ENCODE assay signal across 21 cellular contexts in the genomic region with DNA sequence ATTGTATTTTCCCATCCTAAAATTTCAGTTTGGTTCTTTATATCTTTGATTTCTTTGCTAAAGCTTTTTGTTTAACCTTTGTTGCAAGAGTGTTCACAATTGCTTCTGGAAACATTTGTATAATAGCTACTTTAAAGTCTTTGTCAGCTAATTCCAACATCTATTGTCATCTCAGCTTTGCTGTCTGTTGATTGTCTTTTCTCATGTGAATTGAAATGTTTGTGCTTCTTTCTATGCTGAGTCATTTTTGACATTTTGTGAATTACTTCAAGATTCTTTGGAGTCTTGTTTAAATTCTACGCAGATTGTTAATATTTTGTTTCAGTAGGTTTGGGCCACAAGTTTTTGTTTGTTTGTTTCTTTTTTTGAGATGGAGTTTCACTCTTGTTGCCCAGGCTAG.
DNase-seq lines count a peak whose midpoint lies in the region; TF ChIP-seq lines count a peak whose summit lies in the region.
"Had no signal": no experiment of that assay in that cellular context is flagged by ENCODE, and none has a peak within 500 bp of the region (broad histone marks: within the 10 kb centered on the region; RNA-seq: fewer than 3 reads in every experiment).

No MANE protein-coding gene starts in this region.

- no TSS peak for BruUV-seq in A673 (replicated peaks; lab: Mats Ljungman, UMichigan)

- POLR2A ChIA-PET in A673 (lab: Charles Lee; ENCODE audit: low non-redundant PET): no interaction called here

- peaks cover 25% of the 10 kb centered on the region for H3K4me1 ChIP-seq in SJSA1 (replicated peaks)
- H3K4me1 ChIP-seq in A673 (ENCODE audit: insufficient read depth, low read length, poor library complexity, severe bottlenecking): no peaks in the 10 kb centered on the region
- H3K4me1 ChIP-seq: Peyer's patch had no signal

- peaks cover 12% of the 10 kb centered on the region for H3K27me3 Mint-ChIP-seq in activated naive CD4-positive, alpha-beta T cell treated with anti-CD3 and anti-CD28 coated beads, Interleukin-2, amount 50 U/mL, for 24 hours

- CTCF ChIA-PET in A673 (lab: Charles Lee): no interaction called here

- no peaks in the 10 kb centered on the region for H3K4me1 Mint-ChIP-seq in activated naive CD4-positive, alpha-beta T cell treated with anti-CD3 and anti-CD28 coated beads, Interleukin-2, amount 50 U/mL, for 24 hours

- intact Hi-C loops in A673 (cut with micrococcal nuclease; ENCODE audit: unreplicated experiment): no loop called here

- H3K36me3 Mint-ChIP-seq in activated naive CD4-positive, alpha-beta T cell treated with anti-CD3 and anti-CD28 coated beads, Interleukin-2, amount 50 U/mL, for 24 hours: peaks cover 3% of the 10 kb centered on the region

- H3K9me3 ChIP-seq in SJSA1 (replicated peaks): no peaks in the 10 kb centered on the region
- H3K9me3 ChIP-seq in A673 (ENCODE audit: low read depth, low read length, poor library complexity, severe bottlenecking): no peaks in the 10 kb centered on the region
- H3K9me3 ChIP-seq: BLaER1, Peyer's patch had no signal

- no peaks in the 10 kb centered on the region for H3K36me3 ChIP-seq in SJSA1
- no peaks in the 10 kb centered on the region for H3K36me3 ChIP-seq in A673 (ENCODE audit: insufficient read depth, low read length, poor library complexity, severe bottlenecking)
- H3K36me3 ChIP-seq: BLaER1, Peyer's patch had no signal

- no peak for TF ChIP-seq CTCF in A673 (conservative IDR thresholded peaks at IDR 0.05; ENCODE audit: low read depth, low read length)

- peak overlapping the region; percentile 58 for H3K27ac ChIP-seq in SJSA1
- H3K27ac ChIP-seq in A673 (ENCODE audit: low read depth, low read length, poor library complexity, severe bottlenecking): no peak overlapping the region
- H3K27ac ChIP-seq: BLaER1, KMS-11, Peyer's patch had no signal

- no peak overlapping the region for H3K4me3 Mint-ChIP-seq in activated naive CD4-positive, alpha-beta T cell treated with anti-CD3 and anti-CD28 coated beads, Interleukin-2, amount 50 U/mL, for 24 hours
- H3K4me3 Mint-ChIP-seq: CD4-positive, alpha-beta T cell had no signal

- no peak for DNase-seq in activated naive CD4-positive, alpha-beta T cell treated with Interleukin-2 at 50 U/mL for 16 hours
- DNase-seq in SJSA1 (ENCODE audit: low read depth in 1 of 2, low spot score in 2 of 2): peak in 1 of 2 experiments; percentile 71
- DNase-seq in fibroblast of peridontal ligament (ENCODE audit: extremely low read depth): peak; percentile 72
- DNase-seq in A673 (ENCODE audit: low spot score): no peak
- DNase-seq in NCI-H1694 treated with DMSO at 0.1 percent for 48 hours (lab: John Stamatoyannopoulos, UW): no peak
- no peak for DNase-seq in NCI-H345 (lab: John Stamatoyannopoulos, UW)
- DNase-seq in HuH-7 (ENCODE audit: low spot score): no peak
- DNase-seq: CD4-positive, alpha-beta T cell; COR-L47; DMS 273 treated with DMSO at 0.1 percent for 48 hours; DMS79 treated with DMSO at 0.1 percent for 48 hours; NCI-H1092 treated with DMSO at 0.1 percent for 48 hours; NCI-H146; NCI-H2029 treated with DMSO at 0.1 percent for 48 hours; NCI-H2171; NCI-H524 treated with DMSO at 0.1 percent for 48 hours; NCI-H82; Peyer's patch had no signal

- no peak overlapping the region for H3K4me3 ChIP-seq in SJSA1
- H3K4me3 ChIP-seq in A673 (ENCODE audit: low read depth, low read length, poor library complexity, severe bottlenecking): no peak overlapping the region
- H3K4me3 ChIP-seq: BLaER1, Peyer's patch had no signal

- H3K27me3 ChIP-seq in SJSA1 (replicated peaks) (no peaks in the 10 kb centered on the region), A673 (replicated peaks; ENCODE audit: insufficient read depth, low read depth, low read length, poor library complexity) (no peaks in the 10 kb centered on the region)
- H3K27me3 ChIP-seq: BLaER1, Peyer's patch had no signal

- H3K27ac Mint-ChIP-seq in activated naive CD4-positive, alpha-beta T cell treated with anti-CD3 and anti-CD28 coated beads, Interleukin-2, amount 50 U/mL, for 24 hours: peak overlapping the region; percentile 46
- H3K27ac Mint-ChIP-seq: CD4-positive, alpha-beta T cell had no signal

- H3K9me3 Mint-ChIP-seq in activated naive CD4-positive, alpha-beta T cell treated with anti-CD3 and anti-CD28 coated beads, Interleukin-2, amount 50 U/mL, for 24 hours: peaks cover 5% of the 10 kb centered on the region
- H3K9me3 Mint-ChIP-seq: CD4-positive, alpha-beta T cell had no signal
